ENCODE assay signal across 8 cellular contexts in the genomic region with DNA sequence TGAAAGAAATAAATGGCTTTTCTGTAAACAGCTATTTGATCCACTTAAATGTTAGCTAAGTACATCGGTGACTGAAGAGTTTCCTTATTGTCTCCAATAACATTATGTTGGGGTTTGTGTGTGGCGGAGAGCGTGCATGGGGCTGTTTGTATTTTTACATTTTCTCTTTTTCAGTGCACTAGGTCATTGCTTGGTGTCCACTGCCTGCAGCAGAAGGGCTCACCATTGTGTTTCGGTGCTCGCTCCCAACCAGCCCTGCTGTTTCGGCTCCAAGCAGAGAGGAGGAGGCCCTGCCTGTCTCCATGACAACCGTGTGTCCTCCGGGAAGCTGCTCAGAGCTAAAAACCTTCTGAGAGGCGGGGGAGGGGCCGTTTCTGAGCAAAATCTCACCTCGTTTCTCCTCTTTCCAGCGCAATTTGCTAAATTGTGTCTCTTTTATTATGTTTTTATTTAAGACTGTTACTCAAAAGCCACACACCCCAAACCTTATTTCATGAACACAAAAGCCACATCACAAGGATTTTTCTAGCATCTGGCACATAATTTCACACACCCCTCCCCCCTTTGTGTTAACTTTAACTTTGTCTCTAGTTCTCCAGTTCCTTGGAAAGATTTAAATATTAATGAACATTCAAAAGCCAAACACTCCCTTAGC.
DNase-seq lines count a peak whose midpoint lies in the region; ATAC-seq and TF ChIP-seq lines count a peak whose summit lies in the region.

No MANE protein-coding gene starts in this region.

- H3K4me3 ChIP-seq in SJCRH30 (peak overlapping the region; percentile 52), retinal pigment epithelial cell (ENCODE audit: low read length) (peak overlapping the region; percentile 36)

- no peaks in the 10 kb centered on the region for H3K27me3 ChIP-seq in SJCRH30

- peak; percentile 60 to 85 (median 82) for DNase-seq in NCI-H1417 (lab: John Stamatoyannopoulos, UW)
- no peak for DNase-seq in NCI-H1417 treated with DMSO at 0.1 percent for 48 hours (lab: John Stamatoyannopoulos, UW)
- peak; percentile 87 to 88 for DNase-seq in SJCRH30
- DNase-seq in head of caudate nucleus, result peak; percentile 66 to 95 (median 86)
- DNase-seq in retinal pigment epithelial cell (ENCODE audit: low read depth), result peak; percentile 15
- no peak for DNase-seq in activated CD8-positive, alpha-beta memory T cell treated with anti-CD3 and anti-CD28 coated beads for 24 hours

- no peaks in the 10 kb centered on the region for H3K9me3 ChIP-seq in SJCRH30 (replicated peaks)

- ATAC-seq in HG02610 (IDR thresholded peaks at IDR 0.05; ENCODE audit: unreplicated experiment) (no peak), HG03159 (IDR thresholded peaks at IDR 0.05; ENCODE audit: unreplicated experiment) (no peak)

- TF ChIP-seq CTCF in retinal pigment epithelial cell (conservative IDR thresholded peaks at IDR 0.05; ENCODE audit: low read depth, low read length), result no peak

- H3K27ac ChIP-seq in SJCRH30, result no peak overlapping the region

- peaks cover 15% of the 10 kb centered on the region for H3K4me1 ChIP-seq in SJCRH30

- no peaks in the 10 kb centered on the region for H3K36me3 ChIP-seq in SJCRH30

- intact Hi-C loops in head of caudate nucleus (cut with DNase I), result no loop called here

Comparison
In these comparisons a context has a peak if more than half of its experiments do, and no peak if none do; other contexts are left out.
1. DNase-seq: peak in NCI-H1417 (3 of 3), SJCRH30 (2 of 2), head of caudate nucleus (42 of 42) and retinal pigment epithelial cell (single experiment); none in NCI-H1417 treated with DMSO at 0.1 percent for 48 hours (single experiment) and activated CD8-positive, alpha-beta memory T cell treated with anti-CD3 and anti-CD28 coated beads for 24 hours (single experiment).